In the genomic region with DNA sequence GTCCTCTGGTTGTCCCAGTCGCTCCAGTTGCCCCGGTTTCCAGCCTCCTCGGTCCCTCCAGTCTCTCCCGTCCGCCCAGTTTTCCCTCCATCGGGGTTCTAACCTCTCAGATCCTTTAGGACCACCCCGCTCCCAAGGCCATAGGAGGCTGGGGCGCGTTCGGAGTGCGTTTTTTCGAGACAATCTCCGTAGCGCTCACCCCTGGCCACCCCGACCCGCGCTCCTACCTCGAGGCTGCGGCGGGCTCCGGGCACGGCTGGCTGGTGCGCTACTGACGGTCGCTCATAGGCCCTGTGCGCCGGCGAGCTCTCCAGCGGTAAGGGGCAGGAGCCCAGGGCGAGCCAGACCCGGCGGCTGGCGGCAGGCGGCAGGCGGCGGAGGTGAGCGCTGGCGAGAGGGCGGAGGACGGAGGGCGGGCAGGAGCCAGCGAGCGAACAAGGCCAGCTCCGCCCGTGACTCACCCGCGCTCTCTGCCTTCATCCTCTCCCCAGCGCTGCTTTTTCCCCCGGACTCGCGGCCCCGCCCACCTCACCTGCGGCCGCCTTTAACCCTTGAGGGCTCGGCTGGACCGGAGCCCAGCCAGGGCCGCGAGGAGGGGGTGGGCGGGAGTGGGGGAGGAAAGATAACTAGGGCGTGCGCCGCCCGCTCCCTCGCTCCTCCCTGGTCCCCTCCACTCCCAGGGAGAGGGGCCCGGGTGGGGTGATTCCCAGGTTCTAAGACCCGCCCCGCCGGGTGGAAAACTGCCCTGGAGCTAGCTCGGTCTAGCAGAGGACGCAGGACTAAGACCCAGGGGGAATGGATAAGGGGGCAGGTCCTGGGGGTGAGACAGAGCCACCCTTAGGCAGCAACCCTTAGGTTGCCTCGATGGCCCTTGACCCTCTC, we compare ENCODE assay signal across 1 cellular context.
TF ChIP-seq lines count a peak whose summit lies in the region.

A gene (minus strand): TSS at position 472 of the 882 bp plus-strand sequence. CDS start 2,734 bp downstream, outside the sequence.

TF ChIP-seq in K562, 482 proteins besides CTCF, POLR2A, EP300 and RAD21 (continued from another document):
- TF ChIP-seq, protein P1, sequence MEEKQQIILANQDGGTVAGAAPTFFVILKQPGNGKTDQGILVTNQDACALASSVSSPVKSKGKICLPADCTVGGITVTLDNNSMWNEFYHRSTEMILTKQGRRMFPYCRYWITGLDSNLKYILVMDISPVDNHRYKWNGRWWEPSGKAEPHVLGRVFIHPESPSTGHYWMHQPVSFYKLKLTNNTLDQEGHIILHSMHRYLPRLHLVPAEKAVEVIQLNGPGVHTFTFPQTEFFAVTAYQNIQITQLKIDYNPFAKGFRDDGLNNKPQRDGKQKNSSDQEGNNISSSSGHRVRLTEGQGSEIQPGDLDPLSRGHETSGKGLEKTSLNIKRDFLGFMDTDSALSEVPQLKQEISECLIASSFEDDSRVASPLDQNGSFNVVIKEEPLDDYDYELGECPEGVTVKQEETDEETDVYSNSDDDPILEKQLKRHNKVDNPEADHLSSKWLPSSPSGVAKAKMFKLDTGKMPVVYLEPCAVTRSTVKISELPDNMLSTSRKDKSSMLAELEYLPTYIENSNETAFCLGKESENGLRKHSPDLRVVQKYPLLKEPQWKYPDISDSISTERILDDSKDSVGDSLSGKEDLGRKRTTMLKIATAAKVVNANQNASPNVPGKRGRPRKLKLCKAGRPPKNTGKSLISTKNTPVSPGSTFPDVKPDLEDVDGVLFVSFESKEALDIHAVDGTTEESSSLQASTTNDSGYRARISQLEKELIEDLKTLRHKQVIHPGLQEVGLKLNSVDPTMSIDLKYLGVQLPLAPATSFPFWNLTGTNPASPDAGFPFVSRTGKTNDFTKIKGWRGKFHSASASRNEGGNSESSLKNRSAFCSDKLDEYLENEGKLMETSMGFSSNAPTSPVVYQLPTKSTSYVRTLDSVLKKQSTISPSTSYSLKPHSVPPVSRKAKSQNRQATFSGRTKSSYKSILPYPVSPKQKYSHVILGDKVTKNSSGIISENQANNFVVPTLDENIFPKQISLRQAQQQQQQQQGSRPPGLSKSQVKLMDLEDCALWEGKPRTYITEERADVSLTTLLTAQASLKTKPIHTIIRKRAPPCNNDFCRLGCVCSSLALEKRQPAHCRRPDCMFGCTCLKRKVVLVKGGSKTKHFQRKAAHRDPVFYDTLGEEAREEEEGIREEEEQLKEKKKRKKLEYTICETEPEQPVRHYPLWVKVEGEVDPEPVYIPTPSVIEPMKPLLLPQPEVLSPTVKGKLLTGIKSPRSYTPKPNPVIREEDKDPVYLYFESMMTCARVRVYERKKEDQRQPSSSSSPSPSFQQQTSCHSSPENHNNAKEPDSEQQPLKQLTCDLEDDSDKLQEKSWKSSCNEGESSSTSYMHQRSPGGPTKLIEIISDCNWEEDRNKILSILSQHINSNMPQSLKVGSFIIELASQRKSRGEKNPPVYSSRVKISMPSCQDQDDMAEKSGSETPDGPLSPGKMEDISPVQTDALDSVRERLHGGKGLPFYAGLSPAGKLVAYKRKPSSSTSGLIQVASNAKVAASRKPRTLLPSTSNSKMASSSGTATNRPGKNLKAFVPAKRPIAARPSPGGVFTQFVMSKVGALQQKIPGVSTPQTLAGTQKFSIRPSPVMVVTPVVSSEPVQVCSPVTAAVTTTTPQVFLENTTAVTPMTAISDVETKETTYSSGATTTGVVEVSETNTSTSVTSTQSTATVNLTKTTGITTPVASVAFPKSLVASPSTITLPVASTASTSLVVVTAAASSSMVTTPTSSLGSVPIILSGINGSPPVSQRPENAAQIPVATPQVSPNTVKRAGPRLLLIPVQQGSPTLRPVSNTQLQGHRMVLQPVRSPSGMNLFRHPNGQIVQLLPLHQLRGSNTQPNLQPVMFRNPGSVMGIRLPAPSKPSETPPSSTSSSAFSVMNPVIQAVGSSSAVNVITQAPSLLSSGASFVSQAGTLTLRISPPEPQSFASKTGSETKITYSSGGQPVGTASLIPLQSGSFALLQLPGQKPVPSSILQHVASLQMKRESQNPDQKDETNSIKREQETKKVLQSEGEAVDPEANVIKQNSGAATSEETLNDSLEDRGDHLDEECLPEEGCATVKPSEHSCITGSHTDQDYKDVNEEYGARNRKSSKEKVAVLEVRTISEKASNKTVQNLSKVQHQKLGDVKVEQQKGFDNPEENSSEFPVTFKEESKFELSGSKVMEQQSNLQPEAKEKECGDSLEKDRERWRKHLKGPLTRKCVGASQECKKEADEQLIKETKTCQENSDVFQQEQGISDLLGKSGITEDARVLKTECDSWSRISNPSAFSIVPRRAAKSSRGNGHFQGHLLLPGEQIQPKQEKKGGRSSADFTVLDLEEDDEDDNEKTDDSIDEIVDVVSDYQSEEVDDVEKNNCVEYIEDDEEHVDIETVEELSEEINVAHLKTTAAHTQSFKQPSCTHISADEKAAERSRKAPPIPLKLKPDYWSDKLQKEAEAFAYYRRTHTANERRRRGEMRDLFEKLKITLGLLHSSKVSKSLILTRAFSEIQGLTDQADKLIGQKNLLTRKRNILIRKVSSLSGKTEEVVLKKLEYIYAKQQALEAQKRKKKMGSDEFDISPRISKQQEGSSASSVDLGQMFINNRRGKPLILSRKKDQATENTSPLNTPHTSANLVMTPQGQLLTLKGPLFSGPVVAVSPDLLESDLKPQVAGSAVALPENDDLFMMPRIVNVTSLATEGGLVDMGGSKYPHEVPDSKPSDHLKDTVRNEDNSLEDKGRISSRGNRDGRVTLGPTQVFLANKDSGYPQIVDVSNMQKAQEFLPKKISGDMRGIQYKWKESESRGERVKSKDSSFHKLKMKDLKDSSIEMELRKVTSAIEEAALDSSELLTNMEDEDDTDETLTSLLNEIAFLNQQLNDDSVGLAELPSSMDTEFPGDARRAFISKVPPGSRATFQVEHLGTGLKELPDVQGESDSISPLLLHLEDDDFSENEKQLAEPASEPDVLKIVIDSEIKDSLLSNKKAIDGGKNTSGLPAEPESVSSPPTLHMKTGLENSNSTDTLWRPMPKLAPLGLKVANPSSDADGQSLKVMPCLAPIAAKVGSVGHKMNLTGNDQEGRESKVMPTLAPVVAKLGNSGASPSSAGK (IDR thresholded peaks at IDR 0.05): peak; percentile 61; the same call in 1 of the 2 replicates
